8 cellular contexts compared by ENCODE assay signal in the genomic region with DNA sequence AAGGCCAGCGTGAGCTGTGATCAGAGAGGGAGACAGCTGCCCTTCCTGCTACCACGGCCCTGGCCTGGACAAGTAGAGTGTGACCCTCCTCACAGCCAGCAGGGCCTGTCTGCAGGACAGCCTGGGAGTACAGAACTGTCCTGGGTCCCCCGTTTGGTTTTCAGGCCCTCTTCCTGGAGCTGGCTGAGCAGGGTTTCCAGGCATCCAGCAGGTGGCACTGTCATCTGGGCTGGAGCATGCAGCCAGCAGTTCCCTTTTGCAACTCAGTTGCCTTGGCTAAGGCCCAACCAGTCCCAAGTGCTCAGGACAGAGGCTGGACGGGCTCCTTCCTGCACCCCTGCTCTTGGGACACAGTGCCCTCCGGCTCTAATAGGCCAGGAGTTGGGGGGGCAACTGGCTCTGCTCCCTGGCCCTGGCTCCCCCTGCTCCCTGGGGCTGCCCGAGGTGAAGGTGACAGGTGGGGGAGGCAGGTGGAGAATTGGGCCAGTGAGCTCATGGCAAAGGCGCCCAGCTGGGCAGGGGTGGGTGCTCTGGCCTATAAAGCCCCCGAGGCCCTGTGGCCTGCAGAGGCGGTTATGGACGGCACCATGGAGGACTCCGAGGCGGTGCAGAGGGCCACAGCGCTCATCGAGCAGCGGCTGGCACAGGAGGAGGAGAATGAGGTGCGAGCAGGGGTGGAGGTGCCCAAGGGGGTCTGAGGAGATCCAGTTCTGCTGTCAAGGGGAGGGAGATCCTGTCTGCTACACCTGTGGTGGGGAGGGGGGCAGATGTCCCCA. TPM values are rescaled to one million over a fixed set of nuclear protein-coding genes. Genes with fewer than 3 reads are reported as not detected.
DNase-seq lines count a peak whose midpoint lies in the region; ATAC-seq and TF ChIP-seq lines count a peak whose summit lies in the region.

A gene with protein sequence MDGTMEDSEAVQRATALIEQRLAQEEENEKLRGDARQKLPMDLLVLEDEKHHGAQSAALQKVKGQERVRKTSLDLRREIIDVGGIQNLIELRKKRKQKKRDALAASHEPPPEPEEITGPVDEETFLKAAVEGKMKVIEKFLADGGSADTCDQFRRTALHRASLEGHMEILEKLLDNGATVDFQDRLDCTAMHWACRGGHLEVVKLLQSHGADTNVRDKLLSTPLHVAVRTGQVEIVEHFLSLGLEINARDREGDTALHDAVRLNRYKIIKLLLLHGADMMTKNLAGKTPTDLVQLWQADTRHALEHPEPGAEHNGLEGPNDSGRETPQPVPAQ (plus strand): TSS at position 566 of the 776 bp plus-strand sequence. CDS start 10 bp downstream, at position 576.

- POLR2A ChIA-PET in A673 (lab: Charles Lee; ENCODE audit: low non-redundant PET): no interaction called here

- DNase-seq in A673 (ENCODE audit: low spot score) (peak; percentile 77), amygdala (lab: John Stamatoyannopoulos, UW) (peak in 48 of 56 donors; percentile 10 to 79 (median 54)), left ventricle myocardium inferior (peak; percentile 86), retinal pigment epithelial cell (ENCODE audit: low read depth) (no peak)
- DNase-seq in Jurkat, Clone E6-1 (ENCODE audit: low read depth, low spot score): peak; percentile 48

- ATAC-seq in GM21825 (IDR thresholded peaks at IDR 0.05; ENCODE audit: unreplicated experiment): no peak

- H3K27me3 ChIP-seq in A673 (replicated peaks; ENCODE audit: insufficient read depth, low read depth, low read length, poor library complexity) (no peaks in the 10 kb centered on the region), SU-DHL-6 (ENCODE audit: low read length) (no peaks in the 10 kb centered on the region), left ventricle myocardium inferior (ENCODE audit: low read depth) (no peaks in the 10 kb centered on the region)

- intact Hi-C loops in A673 (cut with micrococcal nuclease; ENCODE audit: unreplicated experiment): loop anchor here (5.0 kb wide), 1 partner anchor 160 kb away; no protein-coding TSS in a partner anchor
- intact Hi-C loops in left ventricle myocardium inferior (cut with micrococcal nuclease): loop anchor here (5.0 kb wide), 1 partner anchor 35 kb away; no protein-coding TSS in a partner anchor

- no peaks in the 10 kb centered on the region for H3K9me2 ChIP-seq in SU-DHL-6 (replicated peaks; ENCODE audit: insufficient read depth, low read length)

- H3F3A ChIP-seq in SU-DHL-6 (ENCODE audit: insufficient read depth): no peaks in the 10 kb centered on the region

- H3K27ac ChIP-seq in A673 (ENCODE audit: low read depth, low read length, poor library complexity, severe bottlenecking) (no peak within 1 kb of the TSS), SU-DHL-6 (ENCODE audit: low read depth, low read length) (no peak within 1 kb of the TSS), left ventricle myocardium inferior (replicated peaks) (peak within 1 kb of the TSS; percentile 91)

- BruUV-seq in A673 (replicated peaks; lab: Mats Ljungman, UMichigan): no TSS peak

- no peak within 1 kb of the TSS for H3K9ac ChIP-seq in SU-DHL-6 (ENCODE audit: low read length)

- H3K4me3 ChIP-seq in A673 (ENCODE audit: low read depth, low read length, poor library complexity, severe bottlenecking) (no peak within 1 kb of the TSS), SU-DHL-6 (ENCODE audit: insufficient read depth, low read length, poor library complexity, severe bottlenecking) (no peak within 1 kb of the TSS), left ventricle myocardium inferior (peak within 1 kb of the TSS; percentile 58), retinal pigment epithelial cell (ENCODE audit: low read length) (no peak within 1 kb of the TSS)
- no peak within 1 kb of the TSS for H3K4me3 ChIP-seq in Jurkat, Clone E6-1 (ENCODE audit: low read length)

- TF ChIP-seq CTCF in A673 (conservative IDR thresholded peaks at IDR 0.05; ENCODE audit: low read depth, low read length) (peak; percentile 96), GM12874 (IDR thresholded peaks at IDR 0.05; ENCODE audit: insufficient read depth, low read depth, low read length) (peak; percentile 95), SU-DHL-6 (IDR thresholded peaks at IDR 0.05; ENCODE audit: insufficient read depth, low read length, poor library complexity, severe bottlenecking) (peak; percentile 70), left ventricle myocardium inferior (IDR thresholded peaks at IDR 0.05; ENCODE audit: borderline replicate concordance) (peak; percentile 88), retinal pigment epithelial cell (conservative IDR thresholded peaks at IDR 0.05; ENCODE audit: low read depth, low read length) (peak; percentile 95)

- no peak within 1 kb of the TSS for H2AFZ ChIP-seq in SU-DHL-6 (ENCODE audit: low read depth, low read length, severe bottlenecking)

- H3K9me3 ChIP-seq in A673 (ENCODE audit: low read depth, low read length, poor library complexity, severe bottlenecking) (no peaks in the 10 kb centered on the region), SU-DHL-6 (ENCODE audit: insufficient read depth, low read length) (no peaks in the 10 kb centered on the region), left ventricle myocardium inferior (replicated peaks) (no peaks in the 10 kb centered on the region)

- H3K79me2 ChIP-seq in SU-DHL-6 (ENCODE audit: insufficient read depth, low read length): no peaks in the 10 kb centered on the region

- H3K4me2 ChIP-seq in SU-DHL-6 (ENCODE audit: low read depth, low read length, poor library complexity, severe bottlenecking): no peak within 1 kb of the TSS

- CTCF ChIA-PET in A673 (lab: Charles Lee): interaction anchor here (1.1 to 1.2 kb wide), 2 partner anchors 19 to 36 kb away, joined by 3 read pairs; no protein-coding TSS in a partner anchor

- H3K36me3 ChIP-seq in A673 (ENCODE audit: insufficient read depth, low read length, poor library complexity, severe bottlenecking) (no peaks in the 10 kb centered on the region), SU-DHL-6 (ENCODE audit: low read length) (no peaks in the 10 kb centered on the region), left ventricle myocardium inferior (peaks cover 31% of the 10 kb centered on the region)

- H3K4me1 ChIP-seq in A673 (ENCODE audit: insufficient read depth, low read length, poor library complexity, severe bottlenecking) (no peaks in the 10 kb centered on the region), left ventricle myocardium inferior (peaks cover 42% of the 10 kb centered on the region)

- no peaks in the 10 kb centered on the region for H4K20me1 ChIP-seq in SU-DHL-6 (ENCODE audit: low read depth, low read length)

RNA-seq across cellular contexts. Expression of the gene that starts here (rescaled TPM):
- total RNA-seq in A673 (2021) (not detected in 2 replicates), left ventricle myocardium inferior (969 TPM)
- not detected for polyA plus RNA-seq in Jurkat, Clone E6-1 (2012; ENCODE audit: insufficient read depth, insufficient read length)

Comparison
In these comparisons a context has a peak if more than half of its experiments do, and no peak if none do; other contexts are left out.
1. RNA of the gene that starts here (total RNA-seq): 969 TPM in left ventricle myocardium inferior (single experiment); not detected in A673; every median in the first group is over 100 times any median in the second.
2. Peak in DNase-seq in A673; RNA of the gene not detected or under 1 TPM.
3. Peak in every context shown above with its lines, with median percentiles within 50 percentile points of each other: CTCF ChIP-seq.